In the genomic region with DNA sequence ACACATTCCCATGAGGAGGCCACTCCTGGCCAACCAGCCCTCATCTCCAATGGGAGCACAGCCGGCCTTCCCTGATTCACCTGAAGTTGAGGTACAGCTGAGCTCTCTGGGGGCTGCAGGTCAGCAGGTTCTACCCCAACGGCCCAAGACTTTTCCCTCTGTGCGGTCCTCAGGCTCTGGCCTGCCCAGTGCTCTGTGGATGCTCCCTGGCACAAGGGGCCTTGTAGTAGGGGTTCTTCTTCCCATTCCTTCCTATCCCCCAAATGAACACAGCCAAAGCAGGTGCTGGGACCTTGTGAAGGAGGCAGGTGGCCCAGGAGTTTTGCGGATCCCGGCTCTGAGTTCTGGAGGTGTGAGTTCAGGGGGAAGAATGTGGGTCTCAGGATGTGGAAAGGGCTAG, we compare ENCODE assay signal across 22 cellular contexts.
"Had no signal": no experiment of that assay in that cellular context is flagged by ENCODE, and none has a peak within 500 bp of the region (broad histone marks: within the 10 kb centered on the region; RNA-seq: fewer than 3 reads in every experiment).

No MANE protein-coding gene starts in this region.

- H3K4me3 ChIP-seq: colonic mucosa, coronary artery, dorsolateral prefrontal cortex, esophagus muscularis mucosa, esophagus squamous epithelium, gastrocnemius medialis, gastroesophageal sphincter, heart left ventricle, heart right ventricle had no signal

- DNase-seq: colonic mucosa; cortex of kidney; dermis blood vessel endothelial cell; dorsolateral prefrontal cortex; effector CD4-positive, alpha-beta T cell; effector CD8-positive, alpha-beta T cell; effector memory CD4-positive, alpha-beta T cell; effector memory CD8-positive, alpha-beta T cell; erythroblast; esophagus squamous epithelium; foreskin fibroblast; foreskin keratinocyte; foreskin melanocyte; gastrocnemius medialis; glutamatergic neuron; head of caudate nucleus; heart left ventricle; heart right ventricle had no signal

- H3K27ac ChIP-seq: colonic mucosa, coronary artery, dorsolateral prefrontal cortex, epithelial cell of prostate, esophagus muscularis mucosa, esophagus squamous epithelium, foreskin keratinocyte, gastrocnemius medialis, gastroesophageal sphincter, heart left ventricle, heart right ventricle had no signal

- H3K4me1 ChIP-seq: colonic mucosa, foreskin keratinocyte, gastrocnemius medialis had no signal

- H3K9me3 ChIP-seq: colonic mucosa, esophagus muscularis mucosa, esophagus squamous epithelium, gastrocnemius medialis, gastroesophageal sphincter, heart left ventricle, heart right ventricle had no signal

- H3K27me3 ChIP-seq: colonic mucosa, dorsolateral prefrontal cortex, esophagus muscularis mucosa, esophagus squamous epithelium, foreskin keratinocyte, gastroesophageal sphincter, heart left ventricle, heart right ventricle had no signal

- H3K36me3 ChIP-seq: colonic mucosa, esophagus squamous epithelium, gastrocnemius medialis had no signal
